Comparison of ENCODE assay signal across 11 cellular contexts in the genomic region with DNA sequence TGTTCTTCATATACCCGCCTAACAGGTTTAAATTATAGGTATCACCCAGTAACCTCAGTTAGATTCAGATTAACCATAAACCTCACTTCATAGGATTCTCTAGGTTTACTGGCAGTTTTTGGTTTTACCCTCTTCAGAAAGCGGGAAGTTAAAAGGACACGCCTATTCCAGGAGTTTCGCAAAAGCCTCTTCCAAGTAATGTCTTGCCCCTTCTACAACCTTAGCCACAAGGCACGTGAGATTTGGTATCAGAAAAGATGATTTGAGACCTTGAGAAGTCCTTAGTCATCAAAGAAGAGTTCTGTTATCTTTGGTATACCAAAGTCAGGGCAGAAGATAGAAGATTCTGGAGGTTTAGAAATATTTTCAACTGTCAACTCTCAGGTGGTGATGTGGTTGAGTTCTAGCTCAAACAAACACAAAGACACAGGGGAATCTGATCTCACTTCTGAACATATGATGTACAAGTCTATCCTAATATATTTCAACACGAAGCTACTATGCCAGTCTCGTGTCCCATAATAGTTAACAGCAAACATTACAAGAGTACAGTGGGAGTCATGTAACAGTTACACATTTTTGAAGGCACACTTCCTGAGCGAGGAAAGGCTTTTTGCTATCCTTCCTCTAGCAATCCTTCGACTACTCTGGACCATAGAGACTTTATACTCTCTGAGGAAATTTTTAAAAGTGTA.
DNase-seq lines count a peak whose midpoint lies in the region; ATAC-seq, FAIRE-seq and TF ChIP-seq lines count a peak whose summit lies in the region.
"Had no signal": no experiment of that assay in that cellular context is flagged by ENCODE, and none has a peak within 500 bp of the region (broad histone marks: within the 10 kb centered on the region; RNA-seq: fewer than 3 reads in every experiment).

No MANE protein-coding gene starts in this region.

- TF ChIP-seq CTCF in K562 (IDR thresholded peaks at IDR 0.05 in 2 of 3, conservative IDR thresholded peaks at IDR 0.05 in 1 of 3; ENCODE audit: insufficient read depth in 2 of 3, low read depth in 1 of 3, low read length in 3 of 3) (no peak), stomach (IDR thresholded peaks at IDR 0.05) (no peak)

- CTCF ChIA-PET in K562 (lab: Yijun Ruan, JAX; ENCODE audit: low intra/inter-chr PET ratio), result no interaction called here

- ATAC-seq in K562, result peak; percentile 68

- H3K27ac ChIP-seq in K562 (ENCODE audit: extremely low read depth, low read depth, low read length) (peak overlapping the region; percentile 80), stomach (peak overlapping the region in 3 of 5 donors; percentile 22 to 65 (median 59))

- in situ Hi-C loops in K562 (cut with MboI), result no loop called here

- TF ChIP-seq EP300 in K562 (IDR thresholded peaks at IDR 0.05; ENCODE audit: low read length) (peak; percentile 99), stomach (IDR thresholded peaks at IDR 0.05) (no peak)

- TF ChIP-seq POLR2A in K562 (conservative IDR thresholded peaks at IDR 0.05), result no peak
- no peak for TF ChIP-seq POLR2A in stomach (IDR thresholded peaks at IDR 0.05)

- no peaks in the 10 kb centered on the region for H3K9me1 ChIP-seq in K562 (ENCODE audit: control insufficient read depth, insufficient read depth, low read length)

- intact Hi-C loops in K562 (cut with micrococcal nuclease) (loop anchor here (2.0 to 10.0 kb wide), 3 partner anchors 27 to 273 kb away; no protein-coding TSS in a partner anchor), stomach (cut with DNase I; ENCODE audit: low total_unique reads) (no loop called here)

- H3K36me3 ChIP-seq in K562 (ENCODE audit: control insufficient read depth, insufficient read depth, low read length) (peaks cover 3% of the 10 kb centered on the region; the same call in 2 of the 3 replicates), stomach (no peaks in the 10 kb centered on the region)

- no peaks in the 10 kb centered on the region for H4K20me1 ChIP-seq in K562 (replicated peaks; ENCODE audit: control insufficient read depth, insufficient read depth, low read length)

- TF ChIP-seq RAD21 in K562 (CRISPR knock-in tag; conservative IDR thresholded peaks at IDR 0.05 in 1 of 2, IDR thresholded peaks at IDR 0.05 in 1 of 2), result peak; percentile 25 to 42; a peak in 2 of 4 replicates

- H3K4me1 ChIP-seq in K562 (replicated peaks in 1 of 2; ENCODE audit: control insufficient read depth in 2 of 2, insufficient read depth in 2 of 2, low read length in 2 of 2) (peaks cover 14 to 68% of the 10 kb centered on the region in 2 experiments), stomach (peaks cover 3 to 39% (median 11%) of the 10 kb centered on the region in 4 donors)

- 2% methylated on average over 9 of the region's 9 CpGs for WGBS in K562 (ENCODE audit: insufficient coverage, low coverage, missing lambda C conversion rate)
- WGBS in stomach, 5 donors, result 57 to 73% (median 62%) methylated on average over 9 of the region's 9 CpGs

- H3K4me3 ChIP-seq in K562 (no peak overlapping the region), stomach (no peak overlapping the region)

- FAIRE-seq in K562 (lab: Jason Lieb, UNC), result peak; percentile 84
- FAIRE-seq: urothelium cell line had no signal

- H3K4me2 ChIP-seq in K562 (ENCODE audit: insufficient read depth, low read length), result peak overlapping the region; percentile 43

- BruUV-seq in K562 (replicated peaks; lab: Mats Ljungman, UMichigan), result no TSS peak

- H3K79me2 ChIP-seq in K562 (ENCODE audit: control insufficient read depth, insufficient read depth, low read length), result peaks cover 70% of the 10 kb centered on the region

- H3K9me3 ChIP-seq in K562 (replicated peaks; ENCODE audit: control insufficient read depth, insufficient read depth, low read depth, low read length) (no peaks in the 10 kb centered on the region; the same call in 1 of the 2 replicates), stomach (peaks cover 0 to 3% (median 0%) of the 10 kb centered on the region in 4 donors)

- H3K27me3 ChIP-seq in K562 (ENCODE audit: control insufficient read depth in 2 of 2, insufficient read depth in 2 of 2, low read length in 2 of 2) (no peaks in the 10 kb centered on the region), stomach (no peaks in the 10 kb centered on the region)

- H3K9ac ChIP-seq in K562 (ENCODE audit: insufficient read depth in 1 of 2, low read depth in 2 of 2, low read length in 2 of 2), result peak overlapping the region in 1 of 2 experiments; percentile 64; a peak in 2 of 4 replicates

- peak; percentile 7 for DNase-seq in activated effector memory CD4-positive, alpha-beta T cell treated with Interleukin-2 at 50 U/mL for 16 hours
- DNase-seq in activated effector memory CD4-positive, alpha-beta T cell treated with anti-CD3 and anti-CD28 coated beads, Interleukin-2, amount 50 U/mL, for 16 hours, result no peak
- peak; percentile 97 for DNase-seq in SIG-M5 treated with dmso at 0.1 percent for 504 hours (lab: John Stamatoyannopoulos, UW; ENCODE audit: unreplicated experiment)
- peak; percentile 51 to 95 (median 64) for DNase-seq in K562 (ENCODE audit: extremely low read depth in 1 of 4, low spot score in 3 of 4)
- no peak for DNase-seq in stomach
- no peak for DNase-seq in NCI-H82 treated with DMSO at 0.1 percent for 48 hours (lab: John Stamatoyannopoulos, UW; ENCODE audit: unreplicated experiment)
- DNase-seq in NCI-H748 (lab: John Stamatoyannopoulos, UW; ENCODE audit: unreplicated experiment), result no peak
- DNase-seq in DMS153 treated with DMSO at 0.1 percent for 48 hours (lab: John Stamatoyannopoulos, UW; ENCODE audit: unreplicated experiment), result no peak
- DNase-seq: NCI-H1092 treated with DMSO at 0.1 percent for 48 hours, NCI-H526 treated with DMSO at 0.1 percent for 48 hours had no signal

- H2AFZ ChIP-seq in K562 (ENCODE audit: low read depth, low read length), result peak overlapping the region; percentile 27; the same call in 1 of the 2 replicates

- POLR2A ChIA-PET in K562 (lab: Yijun Ruan, JAX), result interaction anchor here (0.6 to 1.8 kb wide), 10 partner anchors 11 to 126 kb away, joined by 3 to 8 read pairs (median 4); partner anchors contain the start of gene GAB2

TF ChIP-seq in K562, 482 proteins besides CTCF, POLR2A, EP300 and RAD21 (continues in another document):
- TF ChIP-seq SETDB1 (IDR thresholded peaks at IDR 0.05; ENCODE audit: low read length) (no peak), TFAM (CRISPR knock-in tag; conservative IDR thresholded peaks at IDR 0.05) (no peak), ZNF282 (CRISPR knock-in tag; IDR thresholded peaks at IDR 0.05) (no peak), SOX6 (IDR thresholded peaks at IDR 0.05) (peak; percentile 96), XRCC4 (IDR thresholded peaks at IDR 0.05; ENCODE audit: extremely low read depth, insufficient read depth, insufficient read length) (no peak), CBFA2T3 (IDR thresholded peaks at IDR 0.05) (peak; percentile 87), TRIM24 (IDR thresholded peaks at IDR 0.05) (peak; percentile 79 to 89), ZNF121 (CRISPR knock-in tag; conservative IDR thresholded peaks at IDR 0.05) (no peak), SIRT6 (IDR thresholded peaks at IDR 0.05; ENCODE audit: low read depth, low read length) (no peak)
- TF ChIP-seq, protein P1, sequence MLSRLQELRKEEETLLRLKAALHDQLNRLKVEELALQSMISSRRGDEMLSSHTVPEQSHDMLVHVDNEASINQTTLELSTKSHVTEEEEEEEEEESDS (CRISPR knock-in tag; IDR thresholded peaks at IDR 0.05), result no peak
- TF ChIP-seq, protein P2, sequence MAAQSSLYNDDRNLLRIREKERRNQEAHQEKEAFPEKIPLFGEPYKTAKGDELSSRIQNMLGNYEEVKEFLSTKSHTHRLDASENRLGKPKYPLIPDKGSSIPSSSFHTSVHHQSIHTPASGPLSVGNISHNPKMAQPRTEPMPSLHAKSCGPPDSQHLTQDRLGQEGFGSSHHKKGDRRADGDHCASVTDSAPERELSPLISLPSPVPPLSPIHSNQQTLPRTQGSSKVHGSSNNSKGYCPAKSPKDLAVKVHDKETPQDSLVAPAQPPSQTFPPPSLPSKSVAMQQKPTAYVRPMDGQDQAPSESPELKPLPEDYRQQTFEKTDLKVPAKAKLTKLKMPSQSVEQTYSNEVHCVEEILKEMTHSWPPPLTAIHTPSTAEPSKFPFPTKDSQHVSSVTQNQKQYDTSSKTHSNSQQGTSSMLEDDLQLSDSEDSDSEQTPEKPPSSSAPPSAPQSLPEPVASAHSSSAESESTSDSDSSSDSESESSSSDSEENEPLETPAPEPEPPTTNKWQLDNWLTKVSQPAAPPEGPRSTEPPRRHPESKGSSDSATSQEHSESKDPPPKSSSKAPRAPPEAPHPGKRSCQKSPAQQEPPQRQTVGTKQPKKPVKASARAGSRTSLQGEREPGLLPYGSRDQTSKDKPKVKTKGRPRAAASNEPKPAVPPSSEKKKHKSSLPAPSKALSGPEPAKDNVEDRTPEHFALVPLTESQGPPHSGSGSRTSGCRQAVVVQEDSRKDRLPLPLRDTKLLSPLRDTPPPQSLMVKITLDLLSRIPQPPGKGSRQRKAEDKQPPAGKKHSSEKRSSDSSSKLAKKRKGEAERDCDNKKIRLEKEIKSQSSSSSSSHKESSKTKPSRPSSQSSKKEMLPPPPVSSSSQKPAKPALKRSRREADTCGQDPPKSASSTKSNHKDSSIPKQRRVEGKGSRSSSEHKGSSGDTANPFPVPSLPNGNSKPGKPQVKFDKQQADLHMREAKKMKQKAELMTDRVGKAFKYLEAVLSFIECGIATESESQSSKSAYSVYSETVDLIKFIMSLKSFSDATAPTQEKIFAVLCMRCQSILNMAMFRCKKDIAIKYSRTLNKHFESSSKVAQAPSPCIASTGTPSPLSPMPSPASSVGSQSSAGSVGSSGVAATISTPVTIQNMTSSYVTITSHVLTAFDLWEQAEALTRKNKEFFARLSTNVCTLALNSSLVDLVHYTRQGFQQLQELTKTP (IDR thresholded peaks at IDR 0.05; ENCODE audit: low read depth in 1 of 2, partially characterized antibody in 2 of 2), result peak; percentile 77 to 88

Comparison
In these comparisons a context has a peak if more than half of its experiments do, and no peak if none do; other contexts are left out.
1. DNase-seq: peak in activated effector memory CD4-positive, alpha-beta T cell treated with Interleukin-2 at 50 U/mL for 16 hours (single experiment), SIG-M5 treated with dmso at 0.1 percent for 504 hours (single experiment) and K562 (4 of 4); none in activated effector memory CD4-positive, alpha-beta T cell treated with anti-CD3 and anti-CD28 coated beads, Interleukin-2, amount 50 U/mL, for 16 hours (single experiment), stomach (single experiment), NCI-H82 treated with DMSO at 0.1 percent for 48 hours (single experiment), NCI-H748 (single experiment) and DMS153 treated with DMSO at 0.1 percent for 48 hours (single experiment).